ENCODE assay signal across 8 cellular contexts in genomic region chr4:173509031-173510001, GRCh38. TPM values are rescaled to one million over a fixed set of nuclear protein-coding genes. Genes with fewer than 3 reads are reported as not detected.
DNase-seq lines count a peak whose midpoint lies in the region; ATAC-seq lines count a peak whose summit lies in the region.

No MANE protein-coding gene starts in this region.

- H3K27ac ChIP-seq in mucosa of rectum (ENCODE audit: low read depth in 2 of 2, low read length in 2 of 2) = peak overlapping the region; percentile 27 to 48

- intact Hi-C loops in dendritic cell treated with granulocyte-macrophage colony-stimulating factor and Interleukin-4, amounts not matched to agents 40 ng/mL and 50 ng/mL, for 4 days (cut with micrococcal nuclease) = loop anchor here (10.0 kb wide), 3 partner anchors 345 to 775 kb away; partner anchors contain the start of genes CEP44, FBXO8 and GALNT7

- H3K4me3 ChIP-seq in mucosa of rectum (ENCODE audit: low read length in 2 of 2) = peak overlapping the region; percentile 49 to 60

- ATAC-seq in GM18868 (IDR thresholded peaks at IDR 0.05; ENCODE audit: unreplicated experiment) = peak; percentile 37
- peak; percentile 31 for ATAC-seq in HG03342 (IDR thresholded peaks at IDR 0.05; ENCODE audit: unreplicated experiment)
- no peak for ATAC-seq in HG03196 (IDR thresholded peaks at IDR 0.05; ENCODE audit: unreplicated experiment)

- peak overlapping the region in 1 of 2 donors; percentile 45 for H3K9ac ChIP-seq in mucosa of rectum (ENCODE audit: low read depth in 1 of 2, low read length in 2 of 2)

- DNase-seq in occipital lobe (lab: John Stamatoyannopoulos, UW) = no peak
- DNase-seq in foreskin melanocyte = no peak
- no peak for DNase-seq in SHP77 (lab: John Stamatoyannopoulos, UW)

- H3K27me3 ChIP-seq in mucosa of rectum (ENCODE audit: control insufficient read depth in 2 of 2, insufficient read depth in 2 of 2, low read length in 2 of 2) = peaks cover 21% of the 10 kb centered on the region in 2 donors

- no peaks in the 10 kb centered on the region for H3K9me3 Mint-ChIP-seq in dendritic cell treated with granulocyte-macrophage colony-stimulating factor and Interleukin-4, amounts not matched to agents 40 ng/mL and 50 ng/mL, for 4 days

- no peaks in the 10 kb centered on the region for H3K36me3 ChIP-seq in mucosa of rectum (ENCODE audit: control insufficient read depth in 2 of 2, insufficient read depth in 2 of 2, low read length in 2 of 2)

- peak overlapping the region; percentile 37 for H3K27ac Mint-ChIP-seq in dendritic cell treated with granulocyte-macrophage colony-stimulating factor and Interleukin-4, amounts not matched to agents 40 ng/mL and 50 ng/mL, for 4 days

- H3K9me3 ChIP-seq in mucosa of rectum (ENCODE audit: control insufficient read depth in 2 of 2, low read length in 2 of 2) = no peaks in the 10 kb centered on the region

- peaks cover 47% of the 10 kb centered on the region for H3K4me1 Mint-ChIP-seq in dendritic cell treated with granulocyte-macrophage colony-stimulating factor and Interleukin-4, amounts not matched to agents 40 ng/mL and 50 ng/mL, for 4 days (ENCODE audit: low read depth)

- H3K4me1 ChIP-seq in mucosa of rectum (ENCODE audit: control insufficient read depth in 2 of 2, insufficient read depth in 2 of 2, low read length in 2 of 2) = no peaks in the 10 kb centered on the region

- peak overlapping the region; percentile 51 for H3K4me3 Mint-ChIP-seq in dendritic cell treated with granulocyte-macrophage colony-stimulating factor and Interleukin-4, amounts not matched to agents 40 ng/mL and 50 ng/mL, for 4 days

- peaks cover 99% of the 10 kb centered on the region for H3K27me3 Mint-ChIP-seq in dendritic cell treated with granulocyte-macrophage colony-stimulating factor and Interleukin-4, amounts not matched to agents 40 ng/mL and 50 ng/mL, for 4 days

- no peaks in the 10 kb centered on the region for H3K36me3 Mint-ChIP-seq in dendritic cell treated with granulocyte-macrophage colony-stimulating factor and Interleukin-4, amounts not matched to agents 40 ng/mL and 50 ng/mL, for 4 days (ENCODE audit: low read depth)

RNA-seq across cellular contexts. Expression of gene HAND2, which starts 20.7 kb away (rescaled TPM):
- not detected for total RNA-seq in occipital lobe
